In the genomic region with DNA sequence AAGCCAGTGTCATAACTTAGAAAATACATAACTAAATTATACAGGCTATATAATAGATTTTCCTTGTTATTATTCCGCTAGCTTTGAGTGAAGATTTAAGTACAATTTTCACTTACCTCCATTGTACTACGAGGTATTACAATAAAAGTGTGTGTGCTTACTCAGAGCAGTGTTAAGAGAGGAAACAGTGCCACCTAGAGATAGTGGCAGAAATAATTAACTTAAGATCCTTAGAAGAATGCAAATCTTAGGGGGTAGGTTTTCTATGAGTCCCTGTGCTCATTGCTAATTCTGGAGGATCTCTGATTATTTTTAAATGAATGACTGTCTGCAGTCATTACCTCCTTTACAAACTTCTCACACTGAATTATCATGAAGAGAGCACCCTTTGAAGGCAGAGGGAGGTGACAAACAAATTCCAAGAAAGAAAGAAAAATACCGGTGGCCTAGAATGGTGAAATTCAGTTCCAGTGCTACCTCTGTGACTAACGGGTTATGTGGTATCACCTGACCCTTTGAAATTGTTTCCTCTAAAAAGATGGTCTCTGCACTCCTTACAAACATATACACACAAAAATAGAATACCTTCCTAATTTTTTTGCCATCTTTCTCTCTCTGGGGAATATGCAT, we compare ENCODE assay signal across 8 cellular contexts.
DNase-seq lines count a peak whose midpoint lies in the region; ATAC-seq and TF ChIP-seq lines count a peak whose summit lies in the region.

No MANE protein-coding gene starts in this region.

- no peak overlapping the region for H3K27ac ChIP-seq in uterus

- DNase-seq in H7, result peak; percentile 53
- DNase-seq in NCI-H1092 (lab: John Stamatoyannopoulos, UW), result peak; percentile 21
- peak; percentile 2 for DNase-seq in choroid plexus epithelial cell (ENCODE audit: low read depth)
- DNase-seq in pons (ENCODE audit: low spot score), result peak; percentile 56
- no peak for DNase-seq in NCI-H128 (lab: John Stamatoyannopoulos, UW; ENCODE audit: unreplicated experiment)
- DNase-seq in uterus, result no peak

- intact Hi-C loops in uterus (cut with DNase I; ENCODE audit: low total_unique reads), result no loop called here

- H3K4me1 Mint-ChIP-seq in activated T-helper 17 cell treated with anti-CD3 and anti-CD28 coated beads, Interleukin-2, amount 50 U/mL, for 72 hours, result no peaks in the 10 kb centered on the region

- no peaks in the 10 kb centered on the region for H3K9me3 Mint-ChIP-seq in activated T-helper 17 cell treated with anti-CD3 and anti-CD28 coated beads, Interleukin-2, amount 50 U/mL, for 72 hours

- H3K4me3 Mint-ChIP-seq in activated T-helper 17 cell treated with anti-CD3 and anti-CD28 coated beads, Interleukin-2, amount 50 U/mL, for 72 hours, result no peak overlapping the region

- no peak for ATAC-seq in activated T-helper 17 cell treated with anti-CD3 and anti-CD28 coated beads, Interleukin-2, amount 50 U/mL, for 72 hours (replicated peaks)

- H3K4me1 ChIP-seq in uterus, result no peaks in the 10 kb centered on the region

- no peak for TF ChIP-seq POLR2A in uterus (IDR thresholded peaks at IDR 0.05)

- H3K4me3 ChIP-seq in GM12875 (ENCODE audit: low read depth, low read length), result no peak overlapping the region
- H3K4me3 ChIP-seq in H7 (ENCODE audit: insufficient read depth, low read depth, low read length), result no peak overlapping the region
- H3K4me3 ChIP-seq in choroid plexus epithelial cell (ENCODE audit: low read depth, low read length), result no peak overlapping the region
- H3K4me3 ChIP-seq in uterus, result no peak overlapping the region

- H3K27me3 Mint-ChIP-seq in activated T-helper 17 cell treated with anti-CD3 and anti-CD28 coated beads, Interleukin-2, amount 50 U/mL, for 72 hours, result peaks cover 6% of the 10 kb centered on the region

- H3K36me3 ChIP-seq in H7 (replicated peaks; ENCODE audit: control insufficient read depth, insufficient read depth, low read length), result no peaks in the 10 kb centered on the region
- H3K36me3 ChIP-seq in uterus, result no peaks in the 10 kb centered on the region

- no peaks in the 10 kb centered on the region for H3K9me3 ChIP-seq in uterus

- no peaks in the 10 kb centered on the region for H3K36me3 Mint-ChIP-seq in activated T-helper 17 cell treated with anti-CD3 and anti-CD28 coated beads, Interleukin-2, amount 50 U/mL, for 72 hours (ENCODE audit: low read depth)

- peak; percentile 11; the same call in 1 of the 2 replicates for TF ChIP-seq CTCF in GM12875 (IDR thresholded peaks at IDR 0.05; ENCODE audit: borderline replicate concordance, insufficient read depth, low read depth, low read length)
- TF ChIP-seq CTCF in choroid plexus epithelial cell (conservative IDR thresholded peaks at IDR 0.05; ENCODE audit: low read depth, low read length), result no peak
- TF ChIP-seq CTCF in uterus (IDR thresholded peaks at IDR 0.05), result no peak

- no peaks in the 10 kb centered on the region for H3K27me3 ChIP-seq in H7 (ENCODE audit: control insufficient read depth, insufficient read depth, low read length)
- no peaks in the 10 kb centered on the region for H3K27me3 ChIP-seq in uterus

- H3K27ac Mint-ChIP-seq in activated T-helper 17 cell treated with anti-CD3 and anti-CD28 coated beads, Interleukin-2, amount 50 U/mL, for 72 hours, result no peak overlapping the region

Comparison
In these comparisons a context has a peak if more than half of its experiments do, and no peak if none do; other contexts are left out.
1. DNase-seq: peak in H7 (single experiment), NCI-H1092 (single experiment), choroid plexus epithelial cell (single experiment) and pons (single experiment); none in NCI-H128 (single experiment) and uterus (0 of 2).